In genomic region chr17:79000396-79001189, GRCh38 we compare ENCODE assay signal across 15 cellular contexts. TPM values are rescaled to one million over a fixed set of nuclear protein-coding genes. Genes with fewer than 3 reads are reported as not detected.
DNase-seq lines count a peak whose midpoint lies in the region; ATAC-seq, FAIRE-seq and TF ChIP-seq lines count a peak whose summit lies in the region.
"Had no signal": no experiment of that assay in that cellular context is flagged by ENCODE, and none has a peak within 500 bp of the region (broad histone marks: within the 10 kb centered on the region; RNA-seq: fewer than 3 reads in every experiment).

No MANE protein-coding gene starts in this region.

- FAIRE-seq in urothelium cell line (lab: Jason Lieb, UNC) = peak; percentile 30
- FAIRE-seq: frontal cortex, H1 had no signal

- DNase-seq in Right ventricle myocardium inferior (ENCODE audit: missing footprints) (peak; percentile 49), left ventricle myocardium superior (no peak), adrenal gland (peak in 4 of 7 donors; percentile 11 to 58 (median 19)), urothelium cell line (ENCODE audit: low spot score) (no peak), occipital lobe (lab: John Stamatoyannopoulos, UW) (no peak), ACHN (no peak)
- DNase-seq: activated CD4-positive, CD25-positive, alpha-beta regulatory T cell; NCI-H1436 treated with DMSO at 0.1 percent for 48 hours; stimulated activated CD4-positive, alpha-beta T cell treated with anti-CD3 and anti-CD28 coated beads, Interleukin-1b, Interleukin-23, amount 100 ng/mL, for 48 hours had no signal

- no peak for TF ChIP-seq POLR2A in adrenal gland (IDR thresholded peaks at IDR 0.05)

- peak overlapping the region; percentile 24 to 62 for H3K9ac ChIP-seq in mucosa of rectum (ENCODE audit: low read depth in 1 of 2, low read length in 2 of 2)
- H3K9ac ChIP-seq: KMS-11 had no signal

- peaks cover 24 to 42% of the 10 kb centered on the region in 2 donors for H3K4me1 ChIP-seq in adrenal gland (replicated peaks in 1 of 2)
- H3K4me1 ChIP-seq in mucosa of rectum (ENCODE audit: control insufficient read depth in 2 of 2, insufficient read depth in 2 of 2, low read length in 2 of 2) = peaks cover 60 to 78% of the 10 kb centered on the region in 2 donors

- no peaks in the 10 kb centered on the region for H3K27me3 ChIP-seq in adrenal gland
- no peaks in the 10 kb centered on the region for H3K27me3 ChIP-seq in mucosa of rectum (ENCODE audit: control insufficient read depth in 2 of 2, insufficient read depth in 2 of 2, low read length in 2 of 2)

- WGBS in adrenal gland, 4 donors = 91 to 96% (median 94%) methylated on average over 21 to 25 of the region's 25 CpGs

- TF ChIP-seq CTCF in adrenal gland (IDR thresholded peaks at IDR 0.05) = no peak

- no peaks in the 10 kb centered on the region for H3K9me3 ChIP-seq in adrenal gland (replicated peaks in 1 of 3)
- no peaks in the 10 kb centered on the region for H3K9me3 ChIP-seq in mucosa of rectum (ENCODE audit: control insufficient read depth in 2 of 2, low read length in 2 of 2)

- no peak for ATAC-seq in Right ventricle myocardium inferior
- ATAC-seq in left ventricle myocardium superior = no peak
- no peak for ATAC-seq in HG03045 (IDR thresholded peaks at IDR 0.05; ENCODE audit: unreplicated experiment)
- ATAC-seq: Panc1 had no signal

- in situ Hi-C loops in ACHN (cut with HindIII; ENCODE audit: low pct_ligation_motif_present, low pct_unique_long_range_greater_than_20kb, low sequenced_read_pairs) = no loop called here

- peak overlapping the region in 1 of 5 donors; percentile 6 for H3K27ac ChIP-seq in adrenal gland
- peak overlapping the region; percentile 59 to 61 for H3K27ac ChIP-seq in mucosa of rectum (ENCODE audit: low read depth in 2 of 2, low read length in 2 of 2)
- H3K27ac ChIP-seq: KMS-11 had no signal

- peaks cover 0 to 40% of the 10 kb centered on the region in 2 donors for H3K36me3 ChIP-seq in adrenal gland (replicated peaks in 1 of 2)
- H3K36me3 ChIP-seq in mucosa of rectum (ENCODE audit: control insufficient read depth in 2 of 2, insufficient read depth in 2 of 2, low read length in 2 of 2) = peaks cover 31 to 40% of the 10 kb centered on the region in 2 donors

- intact Hi-C loops in Right ventricle myocardium inferior (cut with DNase I) (no loop called here), left ventricle myocardium superior (cut with micrococcal nuclease) (no loop called here), adrenal gland (cut with DNase I) (no loop called here)

- H3K4me3 ChIP-seq in adrenal gland (no peak overlapping the region), mucosa of rectum (ENCODE audit: low read length in 2 of 2) (peak overlapping the region; percentile 28 to 37)

RNA-seq across cellular contexts. Expression of gene CANT1, which starts 9.0 kb away (rescaled TPM):
- total RNA-seq in Right ventricle myocardium inferior (31.1 TPM), left ventricle myocardium superior (28.2 TPM), adrenal gland (10 to 100 TPM; 36.5 to 78.3 (median 61.5) TPM), occipital lobe (13.1 TPM)
- 10 to 100 TPM; 10.3 to 29.5 (median 10.7) TPM for polyA plus RNA-seq in adrenal gland

RNA-seq across cellular contexts. Expression of gene LGALS3BP, which starts 20.9 kb away (rescaled TPM):
- total RNA-seq in Right ventricle myocardium inferior (611 TPM), left ventricle myocardium superior (822 TPM), adrenal gland (1,000 to 10,000 TPM in 2 of 8 donors, 100 to 1,000 TPM in 6; 449 to 1,588 (median 791) TPM), occipital lobe (24.2 TPM)
- polyA plus RNA-seq in adrenal gland = 100 to 1,000 TPM; 266 to 499 (median 286) TPM

RNA-seq across cellular contexts. Expression of gene C1QTNF1, which starts 23.4 kb away (rescaled TPM):
- total RNA-seq in Right ventricle myocardium inferior (240 TPM), left ventricle myocardium superior (247 TPM), adrenal gland (100 to 1,000 TPM in 6 of 8 donors, 10 to 100 TPM in 2; 74.6 to 175 (median 137) TPM), occipital lobe (0.78 TPM)
- polyA plus RNA-seq in adrenal gland = 100 to 1,000 TPM in 1 of 3 donors, 10 to 100 TPM in 2; 17.2 to 147 (median 74.4) TPM

Comparison
In these comparisons a context has a peak if more than half of its experiments do, and no peak if none do; other contexts are left out.
1. DNase-seq: peak in Right ventricle myocardium inferior (single experiment) and adrenal gland (4 of 7); none in left ventricle myocardium superior (single experiment), urothelium cell line (single experiment), occipital lobe (single experiment) and ACHN (single experiment).
2. H3K4me3 ChIP-seq: peak in mucosa of rectum (2 of 2); none in adrenal gland (0 of 4).
3. RNA of gene LGALS3BP, which starts 20.9 kb away (total RNA-seq): 822 TPM in left ventricle myocardium superior (single experiment), 449 to 1,588 TPM in adrenal gland and 611 TPM in Right ventricle myocardium inferior (single experiment); 24.2 TPM in occipital lobe (single experiment); every median in the first group is over 10 times any median in the second.
4. RNA of gene C1QTNF1, which starts 23.4 kb away (total RNA-seq): 247 TPM in left ventricle myocardium superior (single experiment), 240 TPM in Right ventricle myocardium inferior (single experiment) and 74.6 to 175 TPM in adrenal gland; 0.78 TPM in occipital lobe (single experiment); every median in the first group is over 10 times any median in the second.